ENCODE assay signal across 36 cellular contexts in genomic region chr18:69808399-69808798, GRCh38.
"Had no signal": no experiment of that assay in that cellular context is flagged by ENCODE, and none has a peak within 500 bp of the region (broad histone marks: within the 10 kb centered on the region; RNA-seq: fewer than 3 reads in every experiment).

No MANE protein-coding gene starts in this region.

- DNase-seq: activated B cell treated with CpG ODN at 0.5 μM for 24 hours; activated CD4-positive, alpha-beta memory T cell treated with anti-CD3 and anti-CD28 coated beads for 36 hours; activated CD4-positive, alpha-beta T cell treated with anti-CD3 and anti-CD28 coated beads for 4 hours; activated CD4-positive, alpha-beta T cell treated with anti-CD3 and anti-CD28 coated beads, Interleukin-2, amount 10 ng/mL, durations not matched to agents 24 days and 14 days; activated CD4-positive, alpha-beta T cell treated with anti-CD3 and anti-CD28 coated beads, Interleukin-2, amount 50 U/mL, for 1 hour; activated CD4-positive, alpha-beta T cell treated with anti-CD3 and anti-CD28 coated beads, Interleukin-2, amount 50 U/mL, for 4 hours; activated CD4-positive, CD25-positive, alpha-beta regulatory T cell treated with anti-CD3 and anti-CD28 coated beads, Interleukin-2, amount 50 U/mL, for 72 hours; activated CD8-positive, alpha-beta memory T cell treated with anti-CD3 and anti-CD28 coated beads, Interleukin-2, amount 50 U/mL, for 4 hours; activated CD8-positive, alpha-beta T cell treated with anti-CD3 and anti-CD28 coated beads for 36 hours; activated effector memory CD4-positive, alpha-beta T cell treated with anti-CD3 and anti-CD28 coated beads, Interleukin-2, amount 50 U/mL, for 16 hours; activated gamma-delta T cell treated with Interleukin-2 at 50 U/mL for 16 hours; activated naive CD4-positive, alpha-beta T cell; activated naive CD4-positive, alpha-beta T cell treated with anti-CD3 and anti-CD28 coated beads for 36 hours; activated naive CD4-positive, alpha-beta T cell treated with anti-CD3 and anti-CD28 coated beads, Interleukin-2, amount 50 U/mL, for 16 hours; activated naive CD8-positive, alpha-beta T cell treated with anti-CD3 and anti-CD28 coated beads for 36 hours; activated T-cell treated with anti-CD3 and anti-CD28 coated beads for 4 hours; activated T-cell treated with anti-CD3 and anti-CD28 coated beads, Interleukin-2, amount 50 U/mL, for 1 hour; activated T-cell treated with anti-CD3 and anti-CD28 coated beads, Interleukin-2, amount 50 U/mL, for 4 hours; adrenal gland; amniotic stem cell; aorta; body of pancreas; brain microvascular endothelial cell; central memory CD4-positive, alpha-beta T cell; T-helper 1 cell; T-helper 2 cell; T-helper 9 cell had no signal

- FAIRE-seq: astrocyte, TTC549 had no signal

- H3K4me1 ChIP-seq: adrenal gland, body of pancreas, breast epithelium had no signal

- ATAC-seq: activated CD8-positive, alpha-beta T cell treated with anti-CD3 and anti-CD28 coated beads for 36 hours; activated naive CD4-positive, alpha-beta T cell treated with anti-CD3 and anti-CD28 coated beads, Interleukin-2, amount 50 U/mL, for 72 hours; activated T-cell treated with anti-CD3 and anti-CD28 coated beads, Interleukin-2, amount 50 U/mL, for 4 hours; activated T-helper 17 cell treated with anti-CD3 and anti-CD28 coated beads, Interleukin-2, amount 50 U/mL, for 72 hours; body of pancreas had no signal

- H3K4me3 Mint-ChIP-seq: activated B cell treated with CpG ODN at 0.5 μM for 24 hours; activated CD4-positive, alpha-beta memory T cell treated with anti-CD3 and anti-CD28 coated beads for 36 hours; activated CD4-positive, alpha-beta T cell treated with anti-CD3 and anti-CD28 coated beads, Interleukin-2, amount 10 ng/mL, durations not matched to agents 24 days and 14 days; activated CD8-positive, alpha-beta T cell treated with anti-CD3 and anti-CD28 coated beads for 36 hours; activated naive CD4-positive, alpha-beta T cell treated with anti-CD3 and anti-CD28 coated beads for 36 hours; activated naive CD8-positive, alpha-beta T cell treated with anti-CD3 and anti-CD28 coated beads for 36 hours; activated T-cell treated with anti-CD3 and anti-CD28 coated beads, Interleukin-2, amount 50 U/mL, for 4 hours; activated T-helper 1 cell treated with anti-CD3 and anti-CD28 coated beads, Interleukin-12 subunit alpha, Interleukin-12 subunit beta, Interleukin-2, Interleukin-4 antibody, amounts not matched to agents 30 ng/mL and 10 ng/mL and 1 ng/mL, durations not matched to agents 14 hours and 24 hours and 36 hours; activated T-helper 17 cell treated with anti-CD3 and anti-CD28 coated beads, Interleukin-2, amount 50 U/mL, for 72 hours; T-helper 1 cell treated with Interleukin-12 subunit alpha and Interleukin-12 subunit beta and Interleukin-4 antibody, amounts not matched to agents 30 μg/mL and 1 μg/mL, for 36 hours; T-helper 2 cell treated with Interferon-gamma antibody and Interleukin-4, amounts not matched to agents 5 μg/mL and 100 μg/mL, for 36 hours had no signal

- H3K27me3 ChIP-seq: adrenal gland, body of pancreas, brain microvascular endothelial cell, breast epithelium had no signal

- H3K36me3 ChIP-seq: adrenal gland, brain microvascular endothelial cell, breast epithelium had no signal

- H3K4me1 Mint-ChIP-seq: activated B cell treated with CpG ODN at 0.5 μM for 24 hours had no signal

- H3K27ac ChIP-seq: adrenal gland, body of pancreas, brain microvascular endothelial cell, breast epithelium, VCaP had no signal

- H3K9me3 ChIP-seq: adrenal gland, body of pancreas had no signal

- H3K4me3 ChIP-seq: adrenal gland, body of pancreas, breast epithelium had no signal

- H3K27ac Mint-ChIP-seq: activated B cell treated with CpG ODN at 0.5 μM for 24 hours; activated CD4-positive, alpha-beta memory T cell treated with anti-CD3 and anti-CD28 coated beads for 36 hours; activated CD4-positive, alpha-beta T cell treated with anti-CD3 and anti-CD28 coated beads, Interleukin-2, amount 10 ng/mL, durations not matched to agents 24 days and 14 days; activated CD8-positive, alpha-beta T cell treated with anti-CD3 and anti-CD28 coated beads for 36 hours; activated naive CD4-positive, alpha-beta T cell treated with anti-CD3 and anti-CD28 coated beads for 36 hours; activated naive CD4-positive, alpha-beta T cell treated with anti-CD3 and anti-CD28 coated beads, Interleukin-2, amount 50 U/mL, for 72 hours; activated naive CD8-positive, alpha-beta T cell treated with anti-CD3 and anti-CD28 coated beads for 36 hours; activated T-helper 1 cell treated with anti-CD3 and anti-CD28 coated beads, Interleukin-12 subunit alpha, Interleukin-12 subunit beta, Interleukin-2, Interleukin-4 antibody, amounts not matched to agents 30 ng/mL and 10 ng/mL and 1 ng/mL, durations not matched to agents 14 hours and 24 hours and 36 hours; activated T-helper 17 cell treated with anti-CD3 and anti-CD28 coated beads, Interleukin-2, amount 50 U/mL, for 72 hours; T-helper 1 cell treated with Interleukin-12 subunit alpha and Interleukin-12 subunit beta and Interleukin-4 antibody, amounts not matched to agents 30 μg/mL and 1 μg/mL, for 36 hours; T-helper 2 cell treated with Interferon-gamma antibody and Interleukin-4, amounts not matched to agents 5 μg/mL and 100 μg/mL, for 36 hours had no signal

- H3K27me3 Mint-ChIP-seq: activated B cell treated with CpG ODN at 0.5 μM for 24 hours; activated CD4-positive, alpha-beta memory T cell treated with anti-CD3 and anti-CD28 coated beads for 36 hours; activated CD4-positive, alpha-beta T cell treated with anti-CD3 and anti-CD28 coated beads, Interleukin-2, amount 10 ng/mL, durations not matched to agents 24 days and 14 days; activated CD8-positive, alpha-beta T cell treated with anti-CD3 and anti-CD28 coated beads for 36 hours; activated naive CD8-positive, alpha-beta T cell treated with anti-CD3 and anti-CD28 coated beads for 36 hours; activated T-helper 17 cell treated with anti-CD3 and anti-CD28 coated beads, Interleukin-2, amount 50 U/mL, for 72 hours had no signal

- H3K9me3 Mint-ChIP-seq: activated CD4-positive, alpha-beta memory T cell treated with anti-CD3 and anti-CD28 coated beads for 36 hours; activated CD8-positive, alpha-beta T cell treated with anti-CD3 and anti-CD28 coated beads for 36 hours; activated naive CD4-positive, alpha-beta T cell treated with anti-CD3 and anti-CD28 coated beads for 36 hours; activated naive CD4-positive, alpha-beta T cell treated with anti-CD3 and anti-CD28 coated beads, Interleukin-2, amount 50 U/mL, for 72 hours; activated naive CD8-positive, alpha-beta T cell treated with anti-CD3 and anti-CD28 coated beads for 36 hours; activated T-helper 1 cell treated with anti-CD3 and anti-CD28 coated beads, Interleukin-12 subunit alpha, Interleukin-12 subunit beta, Interleukin-2, Interleukin-4 antibody, amounts not matched to agents 30 ng/mL and 10 ng/mL and 1 ng/mL, durations not matched to agents 14 hours and 24 hours and 36 hours; activated T-helper 17 cell treated with anti-CD3 and anti-CD28 coated beads, Interleukin-2, amount 50 U/mL, for 72 hours; T-helper 1 cell treated with Interleukin-12 subunit alpha and Interleukin-12 subunit beta and Interleukin-4 antibody, amounts not matched to agents 30 μg/mL and 1 μg/mL, for 36 hours; T-helper 2 cell treated with Interferon-gamma antibody and Interleukin-4, amounts not matched to agents 5 μg/mL and 100 μg/mL, for 36 hours had no signal
